Comparison of ENCODE assay signal across 24 cellular contexts in the genomic region with DNA sequence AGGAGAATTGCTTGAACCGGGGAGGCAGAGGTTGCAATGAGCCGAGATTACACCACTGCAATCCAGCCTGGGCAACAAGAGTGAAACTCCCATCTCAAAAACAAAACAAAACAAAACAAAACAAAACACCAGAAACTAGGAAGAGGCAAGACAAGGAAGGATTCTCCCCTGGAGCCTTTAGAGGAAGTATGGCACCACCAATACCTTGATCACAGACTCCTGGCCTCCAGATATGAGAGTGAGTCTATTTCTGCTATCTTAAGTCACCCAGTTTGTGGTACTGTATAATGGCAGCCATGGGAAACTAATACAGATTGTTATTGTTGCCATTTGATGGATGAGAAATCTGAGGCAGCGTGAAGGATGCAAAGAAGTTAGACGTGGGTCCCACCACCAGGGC.
"Had no signal": no experiment of that assay in that cellular context is flagged by ENCODE, and none has a peak within 500 bp of the region (broad histone marks: within the 10 kb centered on the region; RNA-seq: fewer than 3 reads in every experiment).

No MANE protein-coding gene starts in this region.

- DNase-seq: KBM-7; MV-4-11; NCI-H1048; NCI-H1105; NCI-H1417; NCI-H1436 treated with DMSO at 0.1 percent for 48 hours; NCI-H1694; NCI-H187 treated with DMSO at 0.1 percent for 48 hours; NCI-H2029 treated with DMSO at 0.1 percent for 48 hours; NCI-H2227 treated with DMSO at 0.1 percent for 48 hours; NCI-H446; NCI-H510A; NCI-H524 treated with DMSO at 0.1 percent for 48 hours; NCI-H69; NCI-H774; NK-92 treated with Interleukin-12 subunit alpha and Interleukin-12 subunit beta, amount 100 ng/mL, for 24 hours; OCI-M1; PC-9; Peyer's patch; SHP77 treated with DMSO at 0.1 percent for 48 hours; SJCRH30 had no signal

- H3K27me3 ChIP-seq: Peyer's patch, SJCRH30 had no signal

- H3K36me3 ChIP-seq: Peyer's patch, SJCRH30 had no signal

- ATAC-seq: Right ventricle myocardium inferior, SK-N-SH treated with all-trans-retinoic acid at 6 μM for 48 hours had no signal

- H3K4me1 ChIP-seq: Peyer's patch, SJCRH30 had no signal

- H3K4me3 ChIP-seq: PC-9, Peyer's patch, SJCRH30 had no signal

- H3K4me2 ChIP-seq: PC-9 had no signal

- H3K27ac ChIP-seq: Peyer's patch, SJCRH30 had no signal

- H3K4me3 Mint-ChIP-seq: IgD-negative memory B cell had no signal

- H3K9me3 ChIP-seq: Peyer's patch, SJCRH30 had no signal

- H3K36me3 Mint-ChIP-seq: IgD-negative memory B cell had no signal

- H2AFZ ChIP-seq: PC-9 had no signal
